1 cellular context compared by ENCODE assay signal in the genomic region with DNA sequence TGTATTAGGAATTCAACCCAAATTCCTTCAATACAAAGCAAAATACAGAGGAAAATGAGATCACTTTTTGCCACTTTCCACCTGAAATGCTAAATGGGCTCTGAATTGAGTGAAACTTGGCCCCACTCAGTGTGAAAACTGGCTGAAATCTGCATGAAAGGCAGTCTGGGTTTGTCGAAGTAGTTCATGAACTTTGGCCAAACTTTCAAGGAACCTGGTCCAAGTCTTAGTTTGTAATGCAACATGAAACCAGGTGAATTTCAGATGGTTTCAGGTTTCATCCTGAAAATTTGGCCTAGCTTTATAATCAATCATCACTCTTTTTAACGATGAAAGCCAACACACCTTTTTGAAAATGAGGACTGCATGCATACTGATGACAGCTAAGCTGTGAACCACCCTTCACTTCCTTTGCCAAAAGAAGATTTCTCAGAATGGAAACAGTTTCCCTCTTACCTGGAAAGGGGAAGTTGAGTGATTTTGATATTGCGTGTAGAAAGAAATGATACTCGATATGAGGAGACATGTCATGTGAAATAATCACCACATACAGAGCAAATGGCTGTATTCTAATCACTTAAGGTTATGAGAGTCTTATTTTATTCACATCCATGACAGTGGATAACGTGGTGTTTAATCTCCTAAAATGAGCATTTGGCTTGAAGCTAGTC.
TF ChIP-seq lines count a peak whose summit lies in the region.

No MANE protein-coding gene starts in this region.

TF ChIP-seq in K562, 482 proteins besides CTCF, POLR2A, EP300 and RAD21 (continued from another document and continues in another):
- TF ChIP-seq, protein P1, sequence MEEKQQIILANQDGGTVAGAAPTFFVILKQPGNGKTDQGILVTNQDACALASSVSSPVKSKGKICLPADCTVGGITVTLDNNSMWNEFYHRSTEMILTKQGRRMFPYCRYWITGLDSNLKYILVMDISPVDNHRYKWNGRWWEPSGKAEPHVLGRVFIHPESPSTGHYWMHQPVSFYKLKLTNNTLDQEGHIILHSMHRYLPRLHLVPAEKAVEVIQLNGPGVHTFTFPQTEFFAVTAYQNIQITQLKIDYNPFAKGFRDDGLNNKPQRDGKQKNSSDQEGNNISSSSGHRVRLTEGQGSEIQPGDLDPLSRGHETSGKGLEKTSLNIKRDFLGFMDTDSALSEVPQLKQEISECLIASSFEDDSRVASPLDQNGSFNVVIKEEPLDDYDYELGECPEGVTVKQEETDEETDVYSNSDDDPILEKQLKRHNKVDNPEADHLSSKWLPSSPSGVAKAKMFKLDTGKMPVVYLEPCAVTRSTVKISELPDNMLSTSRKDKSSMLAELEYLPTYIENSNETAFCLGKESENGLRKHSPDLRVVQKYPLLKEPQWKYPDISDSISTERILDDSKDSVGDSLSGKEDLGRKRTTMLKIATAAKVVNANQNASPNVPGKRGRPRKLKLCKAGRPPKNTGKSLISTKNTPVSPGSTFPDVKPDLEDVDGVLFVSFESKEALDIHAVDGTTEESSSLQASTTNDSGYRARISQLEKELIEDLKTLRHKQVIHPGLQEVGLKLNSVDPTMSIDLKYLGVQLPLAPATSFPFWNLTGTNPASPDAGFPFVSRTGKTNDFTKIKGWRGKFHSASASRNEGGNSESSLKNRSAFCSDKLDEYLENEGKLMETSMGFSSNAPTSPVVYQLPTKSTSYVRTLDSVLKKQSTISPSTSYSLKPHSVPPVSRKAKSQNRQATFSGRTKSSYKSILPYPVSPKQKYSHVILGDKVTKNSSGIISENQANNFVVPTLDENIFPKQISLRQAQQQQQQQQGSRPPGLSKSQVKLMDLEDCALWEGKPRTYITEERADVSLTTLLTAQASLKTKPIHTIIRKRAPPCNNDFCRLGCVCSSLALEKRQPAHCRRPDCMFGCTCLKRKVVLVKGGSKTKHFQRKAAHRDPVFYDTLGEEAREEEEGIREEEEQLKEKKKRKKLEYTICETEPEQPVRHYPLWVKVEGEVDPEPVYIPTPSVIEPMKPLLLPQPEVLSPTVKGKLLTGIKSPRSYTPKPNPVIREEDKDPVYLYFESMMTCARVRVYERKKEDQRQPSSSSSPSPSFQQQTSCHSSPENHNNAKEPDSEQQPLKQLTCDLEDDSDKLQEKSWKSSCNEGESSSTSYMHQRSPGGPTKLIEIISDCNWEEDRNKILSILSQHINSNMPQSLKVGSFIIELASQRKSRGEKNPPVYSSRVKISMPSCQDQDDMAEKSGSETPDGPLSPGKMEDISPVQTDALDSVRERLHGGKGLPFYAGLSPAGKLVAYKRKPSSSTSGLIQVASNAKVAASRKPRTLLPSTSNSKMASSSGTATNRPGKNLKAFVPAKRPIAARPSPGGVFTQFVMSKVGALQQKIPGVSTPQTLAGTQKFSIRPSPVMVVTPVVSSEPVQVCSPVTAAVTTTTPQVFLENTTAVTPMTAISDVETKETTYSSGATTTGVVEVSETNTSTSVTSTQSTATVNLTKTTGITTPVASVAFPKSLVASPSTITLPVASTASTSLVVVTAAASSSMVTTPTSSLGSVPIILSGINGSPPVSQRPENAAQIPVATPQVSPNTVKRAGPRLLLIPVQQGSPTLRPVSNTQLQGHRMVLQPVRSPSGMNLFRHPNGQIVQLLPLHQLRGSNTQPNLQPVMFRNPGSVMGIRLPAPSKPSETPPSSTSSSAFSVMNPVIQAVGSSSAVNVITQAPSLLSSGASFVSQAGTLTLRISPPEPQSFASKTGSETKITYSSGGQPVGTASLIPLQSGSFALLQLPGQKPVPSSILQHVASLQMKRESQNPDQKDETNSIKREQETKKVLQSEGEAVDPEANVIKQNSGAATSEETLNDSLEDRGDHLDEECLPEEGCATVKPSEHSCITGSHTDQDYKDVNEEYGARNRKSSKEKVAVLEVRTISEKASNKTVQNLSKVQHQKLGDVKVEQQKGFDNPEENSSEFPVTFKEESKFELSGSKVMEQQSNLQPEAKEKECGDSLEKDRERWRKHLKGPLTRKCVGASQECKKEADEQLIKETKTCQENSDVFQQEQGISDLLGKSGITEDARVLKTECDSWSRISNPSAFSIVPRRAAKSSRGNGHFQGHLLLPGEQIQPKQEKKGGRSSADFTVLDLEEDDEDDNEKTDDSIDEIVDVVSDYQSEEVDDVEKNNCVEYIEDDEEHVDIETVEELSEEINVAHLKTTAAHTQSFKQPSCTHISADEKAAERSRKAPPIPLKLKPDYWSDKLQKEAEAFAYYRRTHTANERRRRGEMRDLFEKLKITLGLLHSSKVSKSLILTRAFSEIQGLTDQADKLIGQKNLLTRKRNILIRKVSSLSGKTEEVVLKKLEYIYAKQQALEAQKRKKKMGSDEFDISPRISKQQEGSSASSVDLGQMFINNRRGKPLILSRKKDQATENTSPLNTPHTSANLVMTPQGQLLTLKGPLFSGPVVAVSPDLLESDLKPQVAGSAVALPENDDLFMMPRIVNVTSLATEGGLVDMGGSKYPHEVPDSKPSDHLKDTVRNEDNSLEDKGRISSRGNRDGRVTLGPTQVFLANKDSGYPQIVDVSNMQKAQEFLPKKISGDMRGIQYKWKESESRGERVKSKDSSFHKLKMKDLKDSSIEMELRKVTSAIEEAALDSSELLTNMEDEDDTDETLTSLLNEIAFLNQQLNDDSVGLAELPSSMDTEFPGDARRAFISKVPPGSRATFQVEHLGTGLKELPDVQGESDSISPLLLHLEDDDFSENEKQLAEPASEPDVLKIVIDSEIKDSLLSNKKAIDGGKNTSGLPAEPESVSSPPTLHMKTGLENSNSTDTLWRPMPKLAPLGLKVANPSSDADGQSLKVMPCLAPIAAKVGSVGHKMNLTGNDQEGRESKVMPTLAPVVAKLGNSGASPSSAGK (IDR thresholded peaks at IDR 0.05) = no peak; the same call in 1 of the 2 replicates
- TF ChIP-seq HDAC2 (IDR thresholded peaks at IDR 0.05) = peak; percentile 36; the same call in 1 of the 2 replicates
- TF ChIP-seq, protein P2, sequence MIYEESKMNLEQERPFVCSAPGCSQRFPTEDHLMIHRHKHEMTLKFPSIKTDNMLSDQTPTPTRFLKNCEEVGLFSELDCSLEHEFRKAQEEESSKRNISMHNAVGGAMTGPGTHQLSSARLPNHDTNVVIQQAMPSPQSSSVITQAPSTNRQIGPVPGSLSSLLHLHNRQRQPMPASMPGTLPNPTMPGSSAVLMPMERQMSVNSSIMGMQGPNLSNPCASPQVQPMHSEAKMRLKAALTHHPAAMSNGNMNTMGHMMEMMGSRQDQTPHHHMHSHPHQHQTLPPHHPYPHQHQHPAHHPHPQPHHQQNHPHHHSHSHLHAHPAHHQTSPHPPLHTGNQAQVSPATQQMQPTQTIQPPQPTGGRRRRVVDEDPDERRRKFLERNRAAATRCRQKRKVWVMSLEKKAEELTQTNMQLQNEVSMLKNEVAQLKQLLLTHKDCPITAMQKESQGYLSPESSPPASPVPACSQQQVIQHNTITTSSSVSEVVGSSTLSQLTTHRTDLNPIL (CRISPR knock-in tag; IDR thresholded peaks at IDR 0.05) = no peak
- TF ChIP-seq SMARCC2 (IDR thresholded peaks at IDR 0.05; ENCODE audit: low read depth) = no peak
- TF ChIP-seq ZNF232 (CRISPR knock-in tag; IDR thresholded peaks at IDR 0.05) = no peak
- TF ChIP-seq, protein P3, sequence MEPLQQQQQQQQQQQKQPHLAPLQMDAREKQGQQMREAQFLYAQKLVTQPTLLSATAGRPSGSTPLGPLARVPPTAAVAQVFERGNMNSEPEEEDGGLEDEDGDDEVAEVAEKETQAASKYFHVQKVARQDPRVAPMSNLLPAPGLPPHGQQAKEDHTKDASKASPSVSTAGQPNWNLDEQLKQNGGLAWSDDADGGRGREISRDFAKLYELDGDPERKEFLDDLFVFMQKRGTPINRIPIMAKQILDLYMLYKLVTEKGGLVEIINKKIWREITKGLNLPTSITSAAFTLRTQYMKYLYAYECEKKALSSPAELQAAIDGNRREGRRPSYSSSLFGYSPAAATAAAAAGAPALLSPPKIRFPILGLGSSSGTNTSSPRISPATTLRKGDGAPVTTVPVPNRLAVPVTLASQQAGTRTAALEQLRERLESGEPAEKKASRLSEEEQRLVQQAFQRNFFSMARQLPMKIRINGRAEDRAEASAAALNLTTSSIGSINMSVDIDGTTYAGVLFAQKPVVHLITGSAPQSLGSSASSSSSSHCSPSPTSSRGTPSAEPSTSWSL (CRISPR knock-in tag; IDR thresholded peaks at IDR 0.05; ENCODE audit: borderline replicate concordance) = no peak
- TF ChIP-seq ZBED1 (IDR thresholded peaks at IDR 0.05) = no peak
- no peak for TF ChIP-seq POLR3G (IDR thresholded peaks at IDR 0.05; ENCODE audit: extremely low read depth, insufficient read length, insufficient replicate concordance)
- no peak for TF ChIP-seq HNRNPH1 (optimal IDR thresholded peaks at IDR 0.05; ENCODE audit: low read depth, low read length)
- TF ChIP-seq, protein P4, sequence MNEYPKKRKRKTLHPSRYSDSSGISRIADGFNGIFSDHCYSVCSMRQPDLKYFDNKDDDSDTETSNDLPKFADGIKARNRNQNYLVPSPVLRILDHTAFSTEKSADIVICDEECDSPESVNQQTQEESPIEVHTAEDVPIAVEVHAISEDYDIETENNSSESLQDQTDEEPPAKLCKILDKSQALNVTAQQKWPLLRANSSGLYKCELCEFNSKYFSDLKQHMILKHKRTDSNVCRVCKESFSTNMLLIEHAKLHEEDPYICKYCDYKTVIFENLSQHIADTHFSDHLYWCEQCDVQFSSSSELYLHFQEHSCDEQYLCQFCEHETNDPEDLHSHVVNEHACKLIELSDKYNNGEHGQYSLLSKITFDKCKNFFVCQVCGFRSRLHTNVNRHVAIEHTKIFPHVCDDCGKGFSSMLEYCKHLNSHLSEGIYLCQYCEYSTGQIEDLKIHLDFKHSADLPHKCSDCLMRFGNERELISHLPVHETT (CRISPR knock-in tag; conservative IDR thresholded peaks at IDR 0.05 in 1 of 2, IDR thresholded peaks at IDR 0.05 in 1 of 2) = no peak
- TF ChIP-seq MAFK (IDR thresholded peaks at IDR 0.05; ENCODE audit: low read length) = no peak
- no peak for TF ChIP-seq ZC3H8 (IDR thresholded peaks at IDR 0.05)
- no peak for TF ChIP-seq ZBTB17 (CRISPR knock-in tag; IDR thresholded peaks at IDR 0.05)
- TF ChIP-seq, protein P5, sequence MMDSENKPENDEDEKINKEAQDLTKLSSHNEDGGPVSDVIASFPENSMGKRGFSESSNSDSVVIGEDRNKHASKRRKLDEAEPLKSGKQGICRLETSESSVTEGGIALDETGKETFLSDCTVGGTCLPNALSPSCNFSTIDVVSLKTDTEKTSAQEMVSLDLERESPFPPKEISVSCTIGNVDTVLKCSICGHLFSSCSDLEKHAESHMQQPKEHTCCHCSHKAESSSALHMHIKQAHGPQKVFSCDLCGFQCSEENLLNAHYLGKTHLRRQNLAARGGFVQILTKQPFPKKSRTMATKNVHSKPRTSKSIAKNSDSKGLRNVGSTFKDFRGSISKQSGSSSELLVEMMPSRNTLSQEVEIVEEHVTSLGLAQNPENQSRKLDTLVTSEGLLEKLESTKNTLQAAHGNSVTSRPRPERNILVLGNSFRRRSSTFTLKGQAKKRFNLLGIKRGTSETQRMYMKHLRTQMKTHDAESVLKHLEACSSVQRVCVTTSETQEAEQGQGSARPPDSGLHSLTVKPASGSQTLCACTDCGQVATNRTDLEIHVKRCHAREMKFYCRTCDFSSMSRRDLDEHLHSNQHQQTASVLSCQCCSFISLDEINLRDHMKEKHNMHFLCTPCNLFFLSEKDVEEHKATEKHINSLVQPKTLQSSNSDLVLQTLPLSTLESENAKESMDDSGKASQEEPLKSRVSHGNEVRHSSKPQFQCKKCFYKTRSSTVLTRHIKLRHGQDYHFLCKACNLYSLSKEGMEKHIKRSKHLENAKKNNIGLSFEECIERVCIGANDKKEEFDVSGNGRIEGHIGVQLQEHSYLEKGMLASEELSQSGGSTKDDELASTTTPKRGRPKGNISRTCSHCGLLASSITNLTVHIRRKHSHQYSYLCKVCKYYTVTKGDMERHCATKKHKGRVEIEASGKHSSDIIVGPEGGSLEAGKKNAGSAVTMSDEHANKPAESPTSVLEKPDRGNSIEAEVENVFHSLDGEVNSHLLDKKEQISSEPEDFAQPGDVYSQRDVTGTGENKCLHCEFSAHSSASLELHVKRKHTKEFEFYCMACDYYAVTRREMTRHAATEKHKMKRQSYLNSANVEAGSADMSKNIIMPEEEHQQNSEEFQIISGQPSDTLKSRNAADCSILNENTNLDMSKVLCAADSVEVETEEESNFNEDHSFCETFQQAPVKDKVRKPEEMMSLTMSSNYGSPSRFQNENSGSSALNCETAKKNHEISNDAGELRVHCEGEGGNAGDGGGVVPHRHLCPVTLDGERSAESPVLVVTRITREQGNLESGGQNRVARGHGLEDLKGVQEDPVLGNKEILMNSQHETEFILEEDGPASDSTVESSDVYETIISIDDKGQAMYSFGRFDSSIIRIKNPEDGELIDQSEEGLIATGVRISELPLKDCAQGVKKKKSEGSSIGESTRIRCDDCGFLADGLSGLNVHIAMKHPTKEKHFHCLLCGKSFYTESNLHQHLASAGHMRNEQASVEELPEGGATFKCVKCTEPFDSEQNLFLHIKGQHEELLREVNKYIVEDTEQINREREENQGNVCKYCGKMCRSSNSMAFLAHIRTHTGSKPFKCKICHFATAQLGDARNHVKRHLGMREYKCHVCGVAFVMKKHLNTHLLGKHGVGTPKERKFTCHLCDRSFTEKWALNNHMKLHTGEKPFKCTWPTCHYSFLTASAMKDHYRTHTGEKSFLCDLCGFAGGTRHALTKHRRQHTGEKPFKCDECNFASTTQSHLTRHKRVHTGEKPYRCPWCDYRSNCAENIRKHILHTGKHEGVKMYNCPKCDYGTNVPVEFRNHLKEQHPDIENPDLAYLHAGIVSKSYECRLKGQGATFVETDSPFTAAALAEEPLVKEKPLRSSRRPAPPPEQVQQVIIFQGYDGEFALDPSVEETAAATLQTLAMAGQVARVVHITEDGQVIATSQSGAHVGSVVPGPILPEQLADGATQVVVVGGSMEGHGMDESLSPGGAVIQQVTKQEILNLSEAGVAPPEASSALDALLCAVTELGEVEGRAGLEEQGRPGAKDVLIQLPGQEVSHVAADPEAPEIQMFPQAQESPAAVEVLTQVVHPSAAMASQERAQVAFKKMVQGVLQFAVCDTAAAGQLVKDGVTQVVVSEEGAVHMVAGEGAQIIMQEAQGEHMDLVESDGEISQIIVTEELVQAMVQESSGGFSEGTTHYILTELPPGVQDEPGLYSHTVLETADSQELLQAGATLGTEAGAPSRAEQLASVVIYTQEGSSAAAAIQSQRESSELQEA (IDR thresholded peaks at IDR 0.05; ENCODE audit: low read depth) = no peak
- no peak for TF ChIP-seq XRCC3 (IDR thresholded peaks at IDR 0.05)
- 0 out of 4 replicates have a peak, but pooled peaks of 1 of the 2 experiments have one; percentile 14 for TF ChIP-seq TRIM24 (IDR thresholded peaks at IDR 0.05)
- TF ChIP-seq EZH2 (IDR thresholded peaks at IDR 0.05; ENCODE audit: borderline replicate concordance, low read depth, low read length) = no peak
- TF ChIP-seq MAFG (tag; conservative IDR thresholded peaks at IDR 0.05) = no peak
- no peak for TF ChIP-seq MEF2D (tag; conservative IDR thresholded peaks at IDR 0.05; ENCODE audit: low read depth)
- TF ChIP-seq ZNF584 (CRISPR knock-in tag; IDR thresholded peaks at IDR 0.05; ENCODE audit: low read depth) = no peak
- no peak for TF ChIP-seq TAF1 (IDR thresholded peaks at IDR 0.05; ENCODE audit: control insufficient read depth, extremely low read depth, insufficient read depth, low read length, severe bottlenecking)
- no peak for TF ChIP-seq CXXC5 (CRISPR knock-in tag; IDR thresholded peaks at IDR 0.05)
- TF ChIP-seq, protein P6, sequence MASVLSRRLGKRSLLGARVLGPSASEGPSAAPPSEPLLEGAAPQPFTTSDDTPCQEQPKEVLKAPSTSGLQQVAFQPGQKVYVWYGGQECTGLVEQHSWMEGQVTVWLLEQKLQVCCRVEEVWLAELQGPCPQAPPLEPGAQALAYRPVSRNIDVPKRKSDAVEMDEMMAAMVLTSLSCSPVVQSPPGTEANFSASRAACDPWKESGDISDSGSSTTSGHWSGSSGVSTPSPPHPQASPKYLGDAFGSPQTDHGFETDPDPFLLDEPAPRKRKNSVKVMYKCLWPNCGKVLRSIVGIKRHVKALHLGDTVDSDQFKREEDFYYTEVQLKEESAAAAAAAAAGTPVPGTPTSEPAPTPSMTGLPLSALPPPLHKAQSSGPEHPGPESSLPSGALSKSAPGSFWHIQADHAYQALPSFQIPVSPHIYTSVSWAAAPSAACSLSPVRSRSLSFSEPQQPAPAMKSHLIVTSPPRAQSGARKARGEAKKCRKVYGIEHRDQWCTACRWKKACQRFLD (CRISPR knock-in tag; IDR thresholded peaks at IDR 0.05) = no peak
- no peak for TF ChIP-seq TSC22D4 (tag; IDR thresholded peaks at IDR 0.05)
